ENCODE assay signal across 1 cellular context in the genomic region with DNA sequence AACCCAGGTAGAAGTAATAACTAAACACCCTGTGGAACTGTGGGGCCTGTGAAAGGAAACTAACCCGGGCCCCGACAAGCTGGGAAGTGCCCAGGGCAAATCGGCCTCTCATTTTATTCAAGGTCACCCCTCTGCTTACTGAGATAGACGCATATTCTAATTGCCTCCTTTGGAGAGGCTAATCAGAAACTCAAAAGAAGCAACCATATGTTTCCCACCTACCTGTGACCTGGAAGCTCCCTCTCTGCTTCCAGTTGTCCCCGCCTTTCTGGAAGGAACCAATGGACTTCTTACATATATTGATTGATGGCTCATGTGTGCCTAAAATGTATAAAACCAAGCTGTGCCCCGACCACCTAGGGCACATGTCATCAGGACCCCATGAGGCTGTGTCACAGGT.
TF ChIP-seq lines count a peak whose summit lies in the region.

No MANE protein-coding gene starts in this region.

TF ChIP-seq in GM23338, 12 proteins besides CTCF, POLR2A, EP300 and RAD21 (continued from another document):
- TF ChIP-seq, protein P1, sequence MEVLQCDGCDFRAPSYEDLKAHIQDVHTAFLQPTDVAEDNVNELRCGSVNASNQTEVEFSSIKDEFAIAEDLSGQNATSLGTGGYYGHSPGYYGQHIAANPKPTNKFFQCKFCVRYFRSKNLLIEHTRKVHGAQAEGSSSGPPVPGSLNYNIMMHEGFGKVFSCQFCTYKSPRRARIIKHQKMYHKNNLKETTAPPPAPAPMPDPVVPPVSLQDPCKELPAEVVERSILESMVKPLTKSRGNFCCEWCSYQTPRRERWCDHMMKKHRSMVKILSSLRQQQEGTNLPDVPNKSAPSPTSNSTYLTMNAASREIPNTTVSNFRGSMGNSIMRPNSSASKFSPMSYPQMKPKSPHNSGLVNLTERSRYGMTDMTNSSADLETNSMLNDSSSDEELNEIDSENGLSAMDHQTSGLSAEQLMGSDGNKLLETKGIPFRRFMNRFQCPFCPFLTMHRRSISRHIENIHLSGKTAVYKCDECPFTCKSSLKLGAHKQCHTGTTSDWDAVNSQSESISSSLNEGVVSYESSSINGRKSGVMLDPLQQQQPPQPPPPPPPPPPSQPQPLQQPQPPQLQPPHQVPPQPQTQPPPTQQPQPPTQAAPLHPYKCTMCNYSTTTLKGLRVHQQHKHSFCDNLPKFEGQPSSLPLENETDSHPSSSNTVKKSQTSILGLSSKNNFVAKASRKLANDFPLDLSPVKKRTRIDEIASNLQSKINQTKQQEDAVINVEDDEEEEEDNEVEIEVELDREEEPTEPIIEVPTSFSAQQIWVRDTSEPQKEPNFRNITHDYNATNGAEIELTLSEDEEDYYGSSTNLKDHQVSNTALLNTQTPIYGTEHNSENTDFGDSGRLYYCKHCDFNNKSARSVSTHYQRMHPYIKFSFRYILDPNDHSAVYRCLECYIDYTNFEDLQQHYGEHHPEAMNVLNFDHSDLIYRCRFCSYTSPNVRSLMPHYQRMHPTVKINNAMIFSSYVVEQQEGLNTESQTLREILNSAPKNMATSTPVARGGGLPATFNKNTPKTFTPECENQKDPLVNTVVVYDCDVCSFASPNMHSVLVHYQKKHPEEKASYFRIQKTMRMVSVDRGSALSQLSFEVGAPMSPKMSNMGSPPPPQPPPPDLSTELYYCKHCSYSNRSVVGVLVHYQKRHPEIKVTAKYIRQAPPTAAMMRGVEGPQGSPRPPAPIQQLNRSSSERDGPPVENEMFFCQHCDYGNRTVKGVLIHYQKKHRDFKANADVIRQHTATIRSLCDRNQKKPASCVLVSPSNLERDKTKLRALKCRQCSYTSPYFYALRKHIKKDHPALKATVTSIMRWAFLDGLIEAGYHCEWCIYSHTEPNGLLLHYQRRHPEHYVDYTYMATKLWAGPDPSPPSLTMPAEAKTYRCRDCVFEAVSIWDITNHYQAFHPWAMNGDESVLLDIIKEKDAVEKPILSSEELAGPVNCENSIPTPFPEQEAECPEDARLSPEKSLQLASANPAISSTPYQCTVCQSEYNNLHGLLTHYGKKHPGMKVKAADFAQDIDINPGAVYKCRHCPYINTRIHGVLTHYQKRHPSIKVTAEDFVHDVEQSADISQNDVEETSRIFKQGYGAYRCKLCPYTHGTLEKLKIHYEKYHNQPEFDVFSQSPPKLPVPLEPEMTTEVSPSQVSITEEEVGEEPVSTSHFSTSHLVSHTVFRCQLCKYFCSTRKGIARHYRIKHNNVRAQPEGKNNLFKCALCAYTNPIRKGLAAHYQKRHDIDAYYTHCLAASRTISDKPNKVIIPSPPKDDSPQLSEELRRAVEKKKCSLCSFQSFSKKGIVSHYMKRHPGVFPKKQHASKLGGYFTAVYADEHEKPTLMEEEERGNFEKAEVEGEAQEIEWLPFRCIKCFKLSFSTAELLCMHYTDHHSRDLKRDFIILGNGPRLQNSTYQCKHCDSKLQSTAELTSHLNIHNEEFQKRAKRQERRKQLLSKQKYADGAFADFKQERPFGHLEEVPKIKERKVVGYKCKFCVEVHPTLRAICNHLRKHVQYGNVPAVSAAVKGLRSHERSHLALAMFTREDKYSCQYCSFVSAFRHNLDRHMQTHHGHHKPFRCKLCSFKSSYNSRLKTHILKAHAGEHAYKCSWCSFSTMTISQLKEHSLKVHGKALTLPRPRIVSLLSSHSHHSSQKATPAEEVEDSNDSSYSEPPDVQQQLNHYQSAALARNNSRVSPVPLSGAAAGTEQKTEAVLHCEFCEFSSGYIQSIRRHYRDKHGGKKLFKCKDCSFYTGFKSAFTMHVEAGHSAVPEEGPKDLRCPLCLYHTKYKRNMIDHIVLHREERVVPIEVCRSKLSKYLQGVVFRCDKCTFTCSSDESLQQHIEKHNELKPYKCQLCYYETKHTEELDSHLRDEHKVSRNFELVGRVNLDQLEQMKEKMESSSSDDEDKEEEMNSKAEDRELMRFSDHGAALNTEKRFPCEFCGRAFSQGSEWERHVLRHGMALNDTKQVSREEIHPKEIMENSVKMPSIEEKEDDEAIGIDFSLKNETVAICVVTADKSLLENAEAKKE (CRISPR knock-in tag; IDR thresholded peaks at IDR 0.05) = no peak
- TF ChIP-seq EZH2 (IDR thresholded peaks at IDR 0.05; ENCODE audit: low read depth, unreplicated experiment) = no peak
- no peak for TF ChIP-seq ZNF331 (CRISPR knock-in tag; IDR thresholded peaks at IDR 0.05; ENCODE audit: low read depth)
- TF ChIP-seq STAT1 (IDR thresholded peaks at IDR 0.05; ENCODE audit: unreplicated experiment) = no peak
- TF ChIP-seq NANOG (IDR thresholded peaks at IDR 0.05; ENCODE audit: borderline replicate concordance) = no peak
- no peak for TF ChIP-seq POLR2AphosphoS5 (IDR thresholded peaks at IDR 0.05; ENCODE audit: low read depth)
- no peak for TF ChIP-seq ZNF114 (CRISPR knock-in tag; IDR thresholded peaks at IDR 0.05)
- TF ChIP-seq CREB1 (CRISPR knock-in tag; IDR thresholded peaks at IDR 0.05; ENCODE audit: low read depth) = no peak
